Comparison of ENCODE assay signal across 13 cellular contexts in genomic region chr3:56133423-56133822, GRCh38.
DNase-seq lines count a peak whose midpoint lies in the region; ATAC-seq, FAIRE-seq and TF ChIP-seq lines count a peak whose summit lies in the region.
"Had no signal": no experiment of that assay in that cellular context is flagged by ENCODE, and none has a peak within 500 bp of the region (broad histone marks: within the 10 kb centered on the region; RNA-seq: fewer than 3 reads in every experiment).

No MANE protein-coding gene starts in this region.

- no peak overlapping the region for H3K9ac ChIP-seq in adipocyte (ENCODE audit: low read length)

- ATAC-seq in CD4-positive, alpha-beta T cell (ENCODE audit: poor library complexity) = no peak
- no peak for ATAC-seq in Right ventricle myocardium inferior
- ATAC-seq: lower lobe of right lung had no signal

- CTCF ChIA-PET in CD4-positive, alpha-beta T cell (lab: Charles Lee) = interaction anchor here (0.6 kb wide), 1 partner anchor 372 kb away, joined by 3 read pairs; no protein-coding TSS in a partner anchor

- H3K9me3 Mint-ChIP-seq in CD4-positive, alpha-beta T cell = no peaks in the 10 kb centered on the region
- H3K9me3 Mint-ChIP-seq: activated CD4-positive, alpha-beta T cell treated with anti-CD3 and anti-CD28 coated beads, Interleukin-2, amount 10 ng/mL, durations not matched to agents 24 days and 14 days; activated T-cell treated with anti-CD3 and anti-CD28 coated beads, Interleukin-2, amount 50 U/mL, for 24 hours had no signal

- peaks cover 4% of the 10 kb centered on the region for H3K27me3 Mint-ChIP-seq in CD4-positive, alpha-beta T cell
- H3K27me3 Mint-ChIP-seq: activated T-cell treated with anti-CD3 and anti-CD28 coated beads, Interleukin-2, amount 50 U/mL, for 24 hours had no signal

- H3K4me3 ChIP-seq in adipocyte (ENCODE audit: low read length) = no peak overlapping the region
- no peak overlapping the region for H3K4me3 ChIP-seq in fibroblast of villous mesenchyme (ENCODE audit: low read depth, low read length)
- H3K4me3 ChIP-seq: lower lobe of right lung, stomach had no signal

- H3K4me3 Mint-ChIP-seq in CD4-positive, alpha-beta T cell = no peak overlapping the region
- H3K4me3 Mint-ChIP-seq: activated CD4-positive, alpha-beta T cell treated with anti-CD3 and anti-CD28 coated beads, Interleukin-2, amount 10 ng/mL, durations not matched to agents 24 days and 14 days; activated T-cell treated with anti-CD3 and anti-CD28 coated beads, Interleukin-2, amount 50 U/mL, for 24 hours had no signal

- H3K9me3 ChIP-seq in adipocyte (ENCODE audit: control insufficient read depth, low read length) = no peaks in the 10 kb centered on the region
- H3K9me3 ChIP-seq in CD4-positive, alpha-beta T cell (ENCODE audit: control insufficient read depth, low read length) = no peaks in the 10 kb centered on the region
- H3K9me3 ChIP-seq: lower lobe of right lung, stomach had no signal

- H3K27ac Mint-ChIP-seq in CD4-positive, alpha-beta T cell = no peak overlapping the region
- H3K27ac Mint-ChIP-seq: activated CD4-positive, alpha-beta T cell treated with anti-CD3 and anti-CD28 coated beads, Interleukin-2, amount 10 ng/mL, durations not matched to agents 24 days and 14 days; activated T-cell treated with anti-CD3 and anti-CD28 coated beads, Interleukin-2, amount 50 U/mL, for 24 hours had no signal

- POLR2A ChIA-PET in CD4-positive, alpha-beta T cell (lab: Charles Lee) = no interaction called here

- peak; percentile 46 for DNase-seq in HS-5 (ENCODE audit: low read depth)
- DNase-seq in adipocyte (ENCODE audit: low read depth) = peak; percentile 85
- DNase-seq in fibroblast of villous mesenchyme (ENCODE audit: low read depth) = peak; percentile 68
- DNase-seq in urothelium cell line (ENCODE audit: low spot score) = peak; percentile 44
- DNase-seq in CD4-positive, alpha-beta T cell = no peak
- DNase-seq in GM19239 (ENCODE audit: insufficient read length, low spot score) = no peak
- DNase-seq in Right ventricle myocardium inferior (ENCODE audit: missing footprints) = no peak
- DNase-seq: activated CD4-positive, alpha-beta T cell treated with anti-CD3 and anti-CD28 coated beads, Interleukin-2, amount 10 ng/mL, durations not matched to agents 24 days and 14 days; activated T-cell treated with anti-CD3 and anti-CD28 coated beads, Interleukin-2, amount 50 U/mL, for 24 hours; lower lobe of right lung; NCI-H1417 treated with DMSO at 0.1 percent for 48 hours; NCI-H446 treated with DMSO at 0.1 percent for 48 hours; stomach had no signal

- no peaks in the 10 kb centered on the region for H3K27me3 ChIP-seq in adipocyte (replicated peaks; ENCODE audit: control insufficient read depth, insufficient read depth, low read length)
- H3K27me3 ChIP-seq in CD4-positive, alpha-beta T cell (ENCODE audit: control insufficient read depth, insufficient read depth, low read length) = no peaks in the 10 kb centered on the region
- H3K27me3 ChIP-seq: stomach had no signal

- no peak for FAIRE-seq in urothelium cell line (lab: Jason Lieb, UNC)
- no peak for FAIRE-seq in GM19239 (lab: Jason Lieb, UNC)

- H3K4me1 ChIP-seq in adipocyte (ENCODE audit: control insufficient read depth, insufficient read depth, low read length) = peaks cover 23% of the 10 kb centered on the region
- H3K4me1 ChIP-seq: lower lobe of right lung had no signal

- intact Hi-C loops in CD4-positive, alpha-beta T cell (cut with DNase I, micrococcal nuclease) = no loop called here
- intact Hi-C loops in Right ventricle myocardium inferior (cut with DNase I) = no loop called here

- H3K4me1 Mint-ChIP-seq in CD4-positive, alpha-beta T cell (ENCODE audit: low read depth) = no peaks in the 10 kb centered on the region

- no peak overlapping the region for H3K27ac ChIP-seq in CD4-positive, alpha-beta T cell (ENCODE audit: low read depth, low read length)
- H3K27ac ChIP-seq: lower lobe of right lung, stomach had no signal

- H3K36me3 ChIP-seq in adipocyte (ENCODE audit: control insufficient read depth, insufficient read depth, low read length, severe bottlenecking) = no peaks in the 10 kb centered on the region
- H3K36me3 ChIP-seq: lower lobe of right lung, stomach had no signal

- H3K36me3 Mint-ChIP-seq in CD4-positive, alpha-beta T cell (ENCODE audit: low read depth) = no peaks in the 10 kb centered on the region

- TF ChIP-seq CTCF in fibroblast of villous mesenchyme (IDR thresholded peaks at IDR 0.05; ENCODE audit: insufficient read depth, low read depth, low read length) = no peak
- no peak for TF ChIP-seq CTCF in CD4-positive, alpha-beta T cell (IDR thresholded peaks at IDR 0.05)

Comparison
In these comparisons a context has a peak if more than half of its experiments do, and no peak if none do; other contexts are left out.
1. DNase-seq: peak in HS-5 (single experiment), adipocyte (single experiment), fibroblast of villous mesenchyme (single experiment) and urothelium cell line (single experiment); none in CD4-positive, alpha-beta T cell (0 of 10), GM19239 (single experiment) and Right ventricle myocardium inferior (single experiment).